21 cellular contexts compared by ENCODE assay signal in genomic region chr5:141857226-141857625, GRCh38. TPM values are rescaled to one million over a fixed set of nuclear protein-coding genes. Genes with fewer than 3 reads are reported as not detected.
A peak's percentile ranks its signal among the peaks of the same experiment; 100 is the strongest.
DNase-seq lines count a peak whose midpoint lies in the region; ATAC-seq and TF ChIP-seq lines count a peak whose summit lies in the region.
"Had no signal": no experiment of that assay in that cellular context is flagged by ENCODE, and none has a peak within 500 bp of the region (broad histone marks: within the 10 kb centered on the region; RNA-seq: fewer than 3 reads in every experiment).

No MANE protein-coding gene starts in this region.

- H4K20me1 ChIP-seq in osteoblast (ENCODE audit: insufficient read depth, low read length), result no peaks in the 10 kb centered on the region
- H4K20me1 ChIP-seq: BLaER1 had no signal

- H2AFZ ChIP-seq in osteoblast (ENCODE audit: low read length), result no peak overlapping the region
- H2AFZ ChIP-seq: GM23248 had no signal

- H3K4me1 ChIP-seq in iPS-18a (ENCODE audit: control insufficient read depth, low read depth, low read length) (peaks cover 28% of the 10 kb centered on the region), osteoblast (ENCODE audit: insufficient read depth, low read length) (no peaks in the 10 kb centered on the region)

- ATAC-seq in GM19328 (IDR thresholded peaks at IDR 0.05; ENCODE audit: unreplicated experiment) (no peak), HG02571 (IDR thresholded peaks at IDR 0.05; ENCODE audit: unreplicated experiment) (no peak)
- ATAC-seq: PC-3 had no signal

- DNase-seq in 8988T (peak; percentile 13), osteoblast (ENCODE audit: insufficient read length, low spot score, missing footprints) (peak; percentile 37), Kasumi-1 (lab: John Stamatoyannopoulos, UW) (no peak)
- DNase-seq: CD4-positive, CD25-positive, alpha-beta regulatory T cell; DMS153; DND-41; GM23248; HCEC 1CT; MG63; NCI-H446; NCI-H524 treated with DMSO at 0.1 percent for 48 hours; NCI-H82; NK-92 treated with Interleukin-12 subunit alpha and Interleukin-12 subunit beta, amount 100 ng/mL, for 24 hours; PC-3; SK-N-SH had no signal

- TF ChIP-seq CTCF in osteoblast (IDR thresholded peaks at IDR 0.05; ENCODE audit: extremely low read depth, low read depth, low read length), result no peak

- H3K27ac ChIP-seq in angular gyrus (ENCODE audit: low read depth, low read length) (peak overlapping the region; percentile 24), iPS-18a (ENCODE audit: low read length) (no peak overlapping the region), osteoblast (ENCODE audit: low read depth, low read length) (no peak overlapping the region)
- H3K27ac ChIP-seq: BLaER1, GM23248 had no signal

- peaks cover 29% of the 10 kb centered on the region for H3K36me3 ChIP-seq in iPS-18a (ENCODE audit: control insufficient read depth, low read depth, low read length)
- H3K36me3 ChIP-seq in osteoblast (ENCODE audit: insufficient read depth, low read length), result no peaks in the 10 kb centered on the region
- H3K36me3 ChIP-seq: BLaER1, MG63 had no signal

- no peaks in the 10 kb centered on the region for H3K79me2 ChIP-seq in osteoblast (ENCODE audit: insufficient read depth, low read length)

- H3K4me2 ChIP-seq in osteoblast (ENCODE audit: insufficient read depth, low read length), result no peak overlapping the region
- H3K4me2 ChIP-seq: BLaER1, SK-N-SH had no signal

- no peak overlapping the region for H3K9ac ChIP-seq in iPS-18a (ENCODE audit: low read length)
- H3K9ac ChIP-seq: BLaER1, GM23248, SK-N-SH had no signal

- H3K4me3 ChIP-seq in iPS-18a (ENCODE audit: low read length) (peak overlapping the region; percentile 40), osteoblast (ENCODE audit: insufficient read depth, low read length) (no peak overlapping the region)
- H3K4me3 ChIP-seq: BLaER1, GM23248, MG63 had no signal

- H3K27me3 ChIP-seq in iPS-18a (ENCODE audit: control insufficient read depth, insufficient read depth, low read length) (no peaks in the 10 kb centered on the region), osteoblast (ENCODE audit: insufficient read depth, low read length) (peaks cover 12% of the 10 kb centered on the region)
- H3K27me3 ChIP-seq: BLaER1 had no signal

- H3K9me3 ChIP-seq in iPS-18a (ENCODE audit: control insufficient read depth, low read depth, low read length) (no peaks in the 10 kb centered on the region), osteoblast (ENCODE audit: low read depth, low read length) (no peaks in the 10 kb centered on the region)
- H3K9me3 ChIP-seq: BLaER1, MG63, SK-N-SH had no signal

RNA-seq across cellular contexts. Expression of gene PCDH1, which starts 21.0 kb away (rescaled TPM):
- total RNA-seq in osteoblast, result 0.29 and 1.4 TPM in 2 replicates
- total RNA-seq: LHCN-M2 had no signal

Comparison
In these comparisons a context has a peak if more than half of its experiments do, and no peak if none do; other contexts are left out.
1. DNase-seq: peak in 8988T (single experiment) and osteoblast (single experiment); none in Kasumi-1 (0 of 2).